ENCODE assay signal across 1 cellular context in genomic region chr17:8412089-8412488, GRCh38.
TF ChIP-seq lines count a peak whose summit lies in the region.

No MANE protein-coding gene starts in this region.

TF ChIP-seq in HEK293, 187 proteins besides CTCF, POLR2A, EP300 and RAD21 (continued from another document and continues in another):
- TF ChIP-seq ZNF701 (tag by site-specific recombination; IDR thresholded peaks at IDR 0.05) (no peak), PATZ1 (tag by site-specific recombination; IDR thresholded peaks at IDR 0.05) (peak; percentile 29; the same call in 1 of the 2 replicates), REST (tag by site-specific recombination; IDR thresholded peaks at IDR 0.05) (no peak), ZNF837 (tag by site-specific recombination; IDR thresholded peaks at IDR 0.05) (no peak), ZBTB7A (tag by site-specific recombination; IDR thresholded peaks at IDR 0.05; ENCODE audit: low read depth) (no peak), KLF8 (tag by site-specific recombination; IDR thresholded peaks at IDR 0.05) (no peak), ZNF280D (tag by site-specific recombination; IDR thresholded peaks at IDR 0.05) (no peak), ZNF239 (tag by site-specific recombination; IDR thresholded peaks at IDR 0.05) (no peak), ZNF521 (tag by site-specific recombination; IDR thresholded peaks at IDR 0.05) (no peak), OSR2 (tag by site-specific recombination; IDR thresholded peaks at IDR 0.05) (peak; percentile 59), SP7 (tag by site-specific recombination; IDR thresholded peaks at IDR 0.05) (0 out of 2 replicates have a peak, but pooled peaks have one; percentile 16), ZBTB8A (tag by site-specific recombination; IDR thresholded peaks at IDR 0.05) (no peak), ZNF596 (tag by site-specific recombination; IDR thresholded peaks at IDR 0.05) (no peak), ZFP41 (tag by site-specific recombination; IDR thresholded peaks at IDR 0.05; ENCODE audit: borderline replicate concordance) (no peak), ZBTB20 (tag by site-specific recombination; IDR thresholded peaks at IDR 0.05) (no peak), ZNF626 (tag by site-specific recombination; IDR thresholded peaks at IDR 0.05) (no peak), KLF1 (tag by site-specific recombination; IDR thresholded peaks at IDR 0.05) (peak; percentile 38; the same call in 1 of the 2 replicates), ZNF202 (tag by site-specific recombination; IDR thresholded peaks at IDR 0.05; ENCODE audit: borderline replicate concordance) (no peak), PRDM1 (tag by site-specific recombination; IDR thresholded peaks at IDR 0.05) (no peak), ZFHX2 (tag by site-specific recombination; conservative IDR thresholded peaks at IDR 0.05) (no peak), ZSCAN30 (tag by site-specific recombination; IDR thresholded peaks at IDR 0.05) (no peak), ZNF518A (tag by site-specific recombination; conservative IDR thresholded peaks at IDR 0.05; ENCODE audit: low read depth) (no peak), YY2 (tag by site-specific recombination; IDR thresholded peaks at IDR 0.05) (no peak), ZNF677 (tag by site-specific recombination; IDR thresholded peaks at IDR 0.05) (no peak), ZNF280C (tag by site-specific recombination; IDR thresholded peaks at IDR 0.05) (no peak), ZNF558 (tag by site-specific recombination; IDR thresholded peaks at IDR 0.05) (no peak), ZBTB48 (tag by site-specific recombination; IDR thresholded peaks at IDR 0.05) (no peak), ZNF623 (tag by site-specific recombination; IDR thresholded peaks at IDR 0.05) (no peak), ZNF132 (tag by site-specific recombination; IDR thresholded peaks at IDR 0.05; ENCODE audit: borderline replicate concordance) (no peak), GLIS2 (tag by site-specific recombination; IDR thresholded peaks at IDR 0.05) (0 out of 2 replicates have a peak, but pooled peaks have one; percentile 19), HOXD13 (CRISPR knock-in tag; IDR thresholded peaks at IDR 0.05; ENCODE audit: borderline replicate concordance) (no peak), HIC1 (tag by site-specific recombination; IDR thresholded peaks at IDR 0.05) (peak; percentile 61; the same call in 1 of the 2 replicates), ZNF157 (tag by site-specific recombination; IDR thresholded peaks at IDR 0.05) (no peak), GLI2 (tag by site-specific recombination; IDR thresholded peaks at IDR 0.05; ENCODE audit: borderline replicate concordance, low read depth) (no peak), ZNF664 (tag by site-specific recombination; IDR thresholded peaks at IDR 0.05) (peak; percentile 78), ZNF248 (tag by site-specific recombination; IDR thresholded peaks at IDR 0.05) (no peak), ZBTB44 (tag by site-specific recombination; IDR thresholded peaks at IDR 0.05) (no peak), ZNF621 (tag by site-specific recombination; IDR thresholded peaks at IDR 0.05) (no peak), ZNF211 (tag by site-specific recombination; IDR thresholded peaks at IDR 0.05; ENCODE audit: low read depth) (no peak), ZNF423 (tag by site-specific recombination; IDR thresholded peaks at IDR 0.05) (no peak), PBX3 (CRISPR knock-in tag; IDR thresholded peaks at IDR 0.05) (no peak), ZNF302 (tag by site-specific recombination; IDR thresholded peaks at IDR 0.05; ENCODE audit: low read depth) (no peak)
